Comparison of ENCODE assay signal across 24 cellular contexts in genomic region chr10:84903320-84903719, GRCh38.
"Had no signal": no experiment of that assay in that cellular context is flagged by ENCODE, and none has a peak within 500 bp of the region (broad histone marks: within the 10 kb centered on the region; RNA-seq: fewer than 3 reads in every experiment).

No MANE protein-coding gene starts in this region.

- H3K4me3 ChIP-seq: MG63, PC-9, Peyer's patch, SJCRH30 had no signal

- H3K27me3 ChIP-seq: MG63, Peyer's patch, SJCRH30 had no signal

- FAIRE-seq: HTR-8/SVneo had no signal

- ATAC-seq: Right ventricle myocardium inferior, SK-N-SH treated with all-trans-retinoic acid at 6 μM for 48 hours had no signal

- DNase-seq: KBM-7; MG63; NCI-H1092 treated with DMSO at 0.1 percent for 48 hours; NCI-H1436; NCI-H187; NCI-H2029; NCI-H2081 treated with DMSO at 0.1 percent for 48 hours; NCI-H2171; NCI-H226; NCI-H446; NCI-H510A; NCI-H524 treated with DMSO at 0.1 percent for 48 hours; NCI-H69; NCI-H774; NK-92 treated with Interleukin-12 subunit alpha and Interleukin-12 subunit beta, amount 100 ng/mL, for 24 hours; OCI-M1; PC-9; Peyer's patch; SHP77 treated with DMSO at 0.1 percent for 48 hours had no signal

- H2AFZ ChIP-seq: PC-9 had no signal

- H3K36me3 ChIP-seq: MG63, Peyer's patch, SJCRH30 had no signal

- H3K9me3 ChIP-seq: MG63, Peyer's patch, SJCRH30 had no signal

- H3K4me1 ChIP-seq: Peyer's patch had no signal

- H3K4me2 ChIP-seq: PC-9 had no signal

- H3K27ac ChIP-seq: HL-60, PC-9, Peyer's patch, SJCRH30 had no signal
